ENCODE assay signal across 15 cellular contexts in genomic region chr1:66478116-66478515, GRCh38. TPM values are rescaled to one million over a fixed set of nuclear protein-coding genes. Genes with fewer than 3 reads are reported as not detected.
DNase-seq lines count a peak whose midpoint lies in the region; ATAC-seq and TF ChIP-seq lines count a peak whose summit lies in the region.
"Had no signal": no experiment of that assay in that cellular context is flagged by ENCODE, and none has a peak within 500 bp of the region (broad histone marks: within the 10 kb centered on the region; RNA-seq: fewer than 3 reads in every experiment).

No MANE protein-coding gene starts in this region.

- no TSS peak for BruUV-seq in PC-3 (replicated peaks; lab: Mats Ljungman, UMichigan)

- no peaks in the 10 kb centered on the region for H3K36me3 ChIP-seq in PC-3 (ENCODE audit: low read depth, low read length)

- H3K27ac ChIP-seq in PC-3 (ENCODE audit: low read length) (peak overlapping the region; percentile 73), epithelial cell of prostate (peak overlapping the region; percentile 36)

- H3K79me2 ChIP-seq in PC-3 (ENCODE audit: low read length), result no peaks in the 10 kb centered on the region

- H3K4me2 ChIP-seq in PC-3 (ENCODE audit: low read length), result peak overlapping the region; percentile 54

- TF ChIP-seq CTCF in PC-3 (conservative IDR thresholded peaks at IDR 0.05; ENCODE audit: low read depth, low read length), result no peak

- no peaks in the 10 kb centered on the region for H3K9me2 ChIP-seq in PC-3 (replicated peaks; ENCODE audit: low read length)

- intact Hi-C loops in PC-3 (cut with micrococcal nuclease), result no loop called here

- ATAC-seq in PC-3, result peak; percentile 80
- no peak for ATAC-seq in GM18502 (IDR thresholded peaks at IDR 0.05; ENCODE audit: poor library complexity, unreplicated experiment)
- ATAC-seq: stimulated activated effector memory CD8-positive, alpha-beta T cell treated with anti-CD3 and anti-CD28 coated beads, Interleukin-12 subunit alpha, Interleukin-12 subunit beta, amount 100 ng/mL, for 72 hours had no signal

- no peaks in the 10 kb centered on the region for H3F3A ChIP-seq in PC-3 (ENCODE audit: low read length, unreplicated experiment)

- no peaks in the 10 kb centered on the region for H3K9me3 ChIP-seq in PC-3 (ENCODE audit: low read length)

- peak overlapping the region; percentile 45 for H3K9ac ChIP-seq in PC-3 (ENCODE audit: low read length)

- POLR2A ChIA-PET in PC-3 (lab: Charles Lee; ENCODE audit: unreplicated experiment), result no interaction called here

- in situ Hi-C loops in Caki2 (cut with HindIII; ENCODE audit: low pct_unique_long_range_greater_than_20kb, low sequenced_read_pairs), result no loop called here

- H3K4me1 ChIP-seq in PC-3 (ENCODE audit: insufficient read depth, low read length), result peaks cover 15% of the 10 kb centered on the region

- no peak overlapping the region; the same call in 1 of the 2 replicates for H2AFZ ChIP-seq in PC-3 (ENCODE audit: low read length)

- no peak overlapping the region for H3K4me3 ChIP-seq in PC-3 (ENCODE audit: low read length)

- CTCF ChIA-PET in PC-3 (lab: Charles Lee), result no interaction called here

- no peaks in the 10 kb centered on the region for H4K20me1 ChIP-seq in PC-3 (ENCODE audit: low read length)

- 0 out of 2 replicates have a peak, but pooled peaks cover 2% of the 10 kb centered on the region for H3K27me3 ChIP-seq in PC-3 (ENCODE audit: low read length)

- peak; percentile 2 for DNase-seq in Caki2 (ENCODE audit: low read depth)
- peak; percentile 86 for DNase-seq in PC-3
- DNase-seq in epithelial cell of prostate (ENCODE audit: low read depth, low spot score), result peak; percentile 27
- DNase-seq in non-pigmented ciliary epithelial cell (ENCODE audit: low read depth), result peak; percentile 57
- DNase-seq in CD1c-positive myeloid dendritic cell (ENCODE audit: extremely low spot score), result no peak
- DNase-seq in cerebellum (ENCODE audit: low spot score), result no peak
- no peak for DNase-seq in NCI-H526 (lab: John Stamatoyannopoulos, UW)
- DNase-seq: activated CD4-positive, CD25-positive, alpha-beta regulatory T cell; GF-D8; NCI-H2081; NK-92 treated with Interleukin-12 subunit alpha and Interleukin-12 subunit beta, amount 100 ng/mL, for 24 hours; posterior cingulate gyrus; stimulated activated CD4-positive, alpha-beta T cell treated with anti-CD3 and anti-CD28 coated beads, Interleukin-2, amount 100 ng/mL, for 24 hours had no signal

RNA-seq across cellular contexts. Expression of gene SGIP1, which starts 55.8 kb away (rescaled TPM):
- 8.5 and 26.8 TPM in 2 replicates for total RNA-seq in Caki2 (2014; rRNA removed; shearing (Covaris generic); ENCODE audit: low replicate concordance)
- not detected in 2 replicates for total RNA-seq in PC-3 (2014; rRNA removed)
- total RNA-seq in cerebellum, result 100 TPM

Comparison
In these comparisons a context has a peak if more than half of its experiments do, and no peak if none do; other contexts are left out.
1. DNase-seq: peak in Caki2 (single experiment), PC-3 (single experiment), epithelial cell of prostate (single experiment) and non-pigmented ciliary epithelial cell (single experiment); none in CD1c-positive myeloid dendritic cell (single experiment), cerebellum (single experiment) and NCI-H526 (0 of 2).